20 cellular contexts compared by ENCODE assay signal in genomic region chr1:2983319-2983705, GRCh38. TPM values are rescaled to one million over a fixed set of nuclear protein-coding genes. Genes with fewer than 3 reads are reported as not detected.
DNase-seq lines count a peak whose midpoint lies in the region; ATAC-seq and TF ChIP-seq lines count a peak whose summit lies in the region.
"Had no signal": no experiment of that assay in that cellular context is flagged by ENCODE, and none has a peak within 500 bp of the region (broad histone marks: within the 10 kb centered on the region; RNA-seq: fewer than 3 reads in every experiment).

No MANE protein-coding gene starts in this region.

- WGBS in spleen, 5 donors, result 74 to 85% (median 81%) methylated on average over 15 of the region's 15 CpGs

- peak in 2 of 3 donors; percentile 30 to 34 for DNase-seq in Peyer's patch
- peak; percentile 45 for DNase-seq in RWPE2 (ENCODE audit: low spot score)
- peak; percentile 13 to 70 for DNase-seq in left lung
- peak; percentile 55 for DNase-seq in spleen
- no peak for DNase-seq in NCI-H1092 treated with DMSO at 0.1 percent for 48 hours (lab: John Stamatoyannopoulos, UW)
- DNase-seq in D341Med (ENCODE audit: low spot score), result no peak
- no peak for DNase-seq in foreskin keratinocyte
- DNase-seq: COR-L47, DMS153, HFFc6, NCI-H1436 treated with DMSO at 0.1 percent for 48 hours, NCI-H2029 treated with DMSO at 0.1 percent for 48 hours, NCI-H2171 treated with DMSO at 0.1 percent for 48 hours, NCI-H446 treated with DMSO at 0.1 percent for 48 hours, NCI-H774 had no signal

- no peaks in the 10 kb centered on the region for H3K27me3 ChIP-seq in Peyer's patch
- H3K27me3 ChIP-seq in RWPE2 (ENCODE audit: insufficient read depth, poor library complexity, severe bottlenecking), result no peaks in the 10 kb centered on the region
- H3K27me3 ChIP-seq in left lung, result peaks cover 0 to 48% of the 10 kb centered on the region in 2 donors
- H3K27me3 ChIP-seq in spleen (replicated peaks in 1 of 7), result no peaks in the 10 kb centered on the region
- H3K27me3 ChIP-seq in foreskin keratinocyte, result no peaks in the 10 kb centered on the region

- no peak for TF ChIP-seq POLR2A in Peyer's patch (IDR thresholded peaks at IDR 0.05)
- TF ChIP-seq POLR2A in spleen (IDR thresholded peaks at IDR 0.05), result no peak

- H3K9me3 ChIP-seq in Peyer's patch (no peaks in the 10 kb centered on the region), RWPE2 (ENCODE audit: severe bottlenecking) (no peaks in the 10 kb centered on the region), left lung (no peaks in the 10 kb centered on the region), spleen (no peaks in the 10 kb centered on the region)

- no peak overlapping the region for H3K27ac ChIP-seq in Peyer's patch
- no peak overlapping the region for H3K27ac ChIP-seq in RWPE2 (ENCODE audit: poor library complexity, severe bottlenecking)
- H3K27ac ChIP-seq in left lung, result no peak overlapping the region
- no peak overlapping the region for H3K27ac ChIP-seq in spleen
- no peak overlapping the region for H3K27ac ChIP-seq in foreskin keratinocyte
- H3K27ac ChIP-seq: KMS-11, RWPE1 had no signal

- H3K4me1 ChIP-seq in Peyer's patch, result no peaks in the 10 kb centered on the region
- no peaks in the 10 kb centered on the region for H3K4me1 ChIP-seq in RWPE2 (ENCODE audit: insufficient read depth, poor library complexity, severe bottlenecking)
- no peaks in the 10 kb centered on the region for H3K4me1 ChIP-seq in left lung
- peaks cover 0 to 16% (median 3%) of the 10 kb centered on the region in 6 donors for H3K4me1 ChIP-seq in spleen
- H3K4me1 ChIP-seq in foreskin keratinocyte, result no peaks in the 10 kb centered on the region

- H3K4me3 ChIP-seq in Peyer's patch (no peak overlapping the region), RWPE2 (ENCODE audit: severe bottlenecking) (no peak overlapping the region), left lung (no peak overlapping the region), spleen (no peak overlapping the region)

- intact Hi-C loops in left lung (cut with DNase I) (no loop called here), spleen (cut with DNase I; ENCODE audit: low total_unique reads) (no loop called here)

- TF ChIP-seq CTCF in Peyer's patch (IDR thresholded peaks at IDR 0.05) (no peak), RWPE2 (IDR thresholded peaks at IDR 0.05; ENCODE audit: poor library complexity, severe bottlenecking) (no peak), left lung (IDR thresholded peaks at IDR 0.05) (no peak), spleen (IDR thresholded peaks at IDR 0.05 in 8 of 11, conservative IDR thresholded peaks at IDR 0.05 in 3 of 11) (no peak), foreskin keratinocyte (conservative IDR thresholded peaks at IDR 0.05) (no peak)

- ATAC-seq in RWPE2 (ENCODE audit: low read depth) (no peak), left lung (no peak), foreskin keratinocyte (no peak)
- ATAC-seq: HepG2 had no signal

- H3K36me3 ChIP-seq in Peyer's patch (no peaks in the 10 kb centered on the region), RWPE2 (ENCODE audit: low read depth) (no peaks in the 10 kb centered on the region), left lung (no peaks in the 10 kb centered on the region), spleen (no peaks in the 10 kb centered on the region)

RNA-seq across cellular contexts. Expression of gene ACTRT2, which starts 38.0 kb away (rescaled TPM):
- total RNA-seq in Peyer's patch (not detected), left lung (not detected), spleen (not detected), foreskin keratinocyte (not detected in 2 replicates)
- polyA plus RNA-seq in spleen (not detected), foreskin keratinocyte (not detected in 2 replicates)
- total RNA-seq: H1, HepG2, HFFc6, M059J had no signal
- polyA plus RNA-seq: H1, HepG2 had no signal

Comparison
In these comparisons a context has a peak if more than half of its experiments do, and no peak if none do; other contexts are left out.
1. DNase-seq: peak in Peyer's patch (2 of 3), RWPE2 (single experiment), left lung (2 of 2) and spleen (single experiment); none in NCI-H1092 treated with DMSO at 0.1 percent for 48 hours (single experiment), D341Med (single experiment) and foreskin keratinocyte (0 of 2).